Comparison of ENCODE assay signal across 23 cellular contexts in genomic region chr1:54001620-54002019, GRCh38. TPM values are rescaled to one million over a fixed set of nuclear protein-coding genes. Genes with fewer than 3 reads are reported as not detected.
DNase-seq lines count a peak whose midpoint lies in the region; TF ChIP-seq lines count a peak whose summit lies in the region.
"Had no signal": no experiment of that assay in that cellular context is flagged by ENCODE, and none has a peak within 500 bp of the region (broad histone marks: within the 10 kb centered on the region; RNA-seq: fewer than 3 reads in every experiment).

No MANE protein-coding gene starts in this region.

- CTCF ChIA-PET in HEK293 (lab: Yijun Ruan, JAX) = no interaction called here

- H3K14ac ChIP-seq in neuronal stem cell (ENCODE audit: low read length) = no peak overlapping the region

- no peak overlapping the region for H3K4me2 ChIP-seq in neuronal stem cell (ENCODE audit: insufficient read depth, low read length, poor library complexity, severe bottlenecking)

- WGBS in neuronal stem cell (ENCODE audit: extremely low coverage in 2 of 2, insufficient read length in 2 of 2, insufficient replicate concordance in 1 of 2), 2 donors = no CpG with 5 or more reads among the region's 2 CpGs

- no peaks in the 10 kb centered on the region for H3K79me1 ChIP-seq in neuronal stem cell (ENCODE audit: low read depth, low read length)

- no peak overlapping the region for H2BK12ac ChIP-seq in neuronal stem cell (ENCODE audit: low read length)

- peaks cover 0 to 3% (median 0%) of the 10 kb centered on the region in 3 experiments for H3K27me3 ChIP-seq in neuronal stem cell (ENCODE audit: control insufficient read depth in 3 of 3, insufficient read depth in 3 of 3, low read depth in 1 of 3, low read length in 3 of 3)
- H3K27me3 ChIP-seq: cardiac muscle cell had no signal

- no peak overlapping the region for H2AK5ac ChIP-seq in neuronal stem cell (ENCODE audit: low read depth, low read length)

- H3K9ac ChIP-seq in neuronal stem cell (ENCODE audit: low read depth, low read length, poor library complexity) = no peak overlapping the region

- H2BK120ac ChIP-seq in neuronal stem cell (ENCODE audit: low read depth, low read length) = no peak overlapping the region

- DNase-seq in DMS53 treated with DMSO at 0.1 percent for 48 hours (lab: John Stamatoyannopoulos, UW; ENCODE audit: unreplicated experiment) = peak; percentile 97
- peak; percentile 54 for DNase-seq in NCI-H774 (lab: John Stamatoyannopoulos, UW)
- DNase-seq in neuronal stem cell (ENCODE audit: low spot score) = no peak
- DNase-seq in A172 (ENCODE audit: low spot score) = no peak
- no peak for DNase-seq in HPDE6-E6E7 (ENCODE audit: extremely low spot score)
- no peak for DNase-seq in KG1 (lab: John Stamatoyannopoulos, UW)
- DNase-seq: activated CD4-positive, alpha-beta memory T cell treated with anti-CD3 and anti-CD28 coated beads for 36 hours; activated naive CD4-positive, alpha-beta T cell treated with Interleukin-2 at 50 U/mL for 16 hours; activated T-cell treated with anti-CD3 and anti-CD28 coated beads, Interleukin-2, amount 50 U/mL, for 1 hour; AML-193; COR-L47; left ventricle myocardium inferior; NCI-H2171; small intestine; stimulated activated CD4-positive, alpha-beta T cell treated with anti-CD3 and anti-CD28 coated beads, Interleukin-2, amount 100 ng/mL, for 48 hours; stimulated activated naive CD8-positive, alpha-beta T cell treated with anti-CD3 and anti-CD28 coated beads, Interleukin-15, amount 100 ng/mL, for 72 hours had no signal

- no peak overlapping the region for H2BK15ac ChIP-seq in neuronal stem cell (ENCODE audit: low read length)

- H3K4me3 ChIP-seq in HEK293 (ENCODE audit: low read depth, low read length) (no peak overlapping the region), neuronal stem cell (ENCODE audit: low read length in 2 of 2) (no peak overlapping the region)
- H3K4me3 ChIP-seq: cardiac muscle cell, left ventricle myocardium inferior, SK-N-MC had no signal

- H2AFZ ChIP-seq in neuronal stem cell (ENCODE audit: low read length) = peak overlapping the region; percentile 8

- no peak overlapping the region for H4K91ac ChIP-seq in neuronal stem cell (ENCODE audit: low read depth, low read length, poor library complexity)

- H3K4ac ChIP-seq in neuronal stem cell (ENCODE audit: low read length) = no peak overlapping the region

- H3K23ac ChIP-seq in neuronal stem cell (ENCODE audit: low read depth, low read length, poor library complexity) = no peak overlapping the region

- no peak for TF ChIP-seq CTCF in HEK293 (tag by site-specific recombination; IDR thresholded peaks at IDR 0.05)

- no peak overlapping the region for H3K18ac ChIP-seq in neuronal stem cell (ENCODE audit: low read length)

- POLR2A ChIA-PET in HEK293 (lab: Yijun Ruan, JAX) = no interaction called here

- H2BK5ac ChIP-seq in neuronal stem cell (ENCODE audit: low read length) = no peak overlapping the region

- H3K4me1 ChIP-seq in HEK293 (ENCODE audit: control insufficient read depth, insufficient read depth, low read length) (peaks cover 2% of the 10 kb centered on the region; the same call in 1 of the 2 replicates), neuronal stem cell (ENCODE audit: control insufficient read depth in 2 of 2, insufficient read depth in 1 of 2, low read depth in 1 of 2, low read length in 2 of 2) (no peaks in the 10 kb centered on the region)
- H3K4me1 ChIP-seq: left ventricle myocardium inferior had no signal

- H3K9me3 ChIP-seq in HEK293 (ENCODE audit: control insufficient read depth, insufficient read depth, low read depth, low read length) (no peaks in the 10 kb centered on the region), neuronal stem cell (replicated peaks in 1 of 2; ENCODE audit: control insufficient read depth in 2 of 2, insufficient read depth in 1 of 2, low read depth in 1 of 2, low read length in 2 of 2) (peaks cover 0 to 6% of the 10 kb centered on the region in 2 donors)
- H3K9me3 ChIP-seq: left ventricle myocardium inferior had no signal

- no peak overlapping the region for H3K27ac ChIP-seq in HEK293 (ENCODE audit: extremely low read depth, low read depth, low read length)
- no peak overlapping the region for H3K27ac ChIP-seq in neuronal stem cell (replicated peaks; ENCODE audit: low read length)
- H3K27ac ChIP-seq: cardiac muscle cell, left ventricle myocardium inferior, SK-N-MC had no signal

- no peaks in the 10 kb centered on the region for H3K36me3 ChIP-seq in HEK293 (ENCODE audit: control insufficient read depth in 2 of 2, insufficient read depth in 1 of 2, low read length in 2 of 2)
- no peaks in the 10 kb centered on the region for H3K36me3 ChIP-seq in neuronal stem cell (replicated peaks in 1 of 2; ENCODE audit: control insufficient read depth in 2 of 2, insufficient read depth in 2 of 2, low read length in 2 of 2)
- H3K36me3 ChIP-seq: cardiac muscle cell, left ventricle myocardium inferior had no signal

- H4K8ac ChIP-seq in neuronal stem cell (ENCODE audit: low read depth, low read length) = no peak overlapping the region

TF ChIP-seq in HEK293, 187 proteins besides CTCF, POLR2A, EP300 and RAD21:
- TF ChIP-seq SCRT2 (tag by site-specific recombination; IDR thresholded peaks at IDR 0.05) (0 out of 2 replicates have a peak, but pooled peaks have one; percentile 6), SCRT1 (tag by site-specific recombination; IDR thresholded peaks at IDR 0.05; ENCODE audit: borderline replicate concordance) (0 out of 2 replicates have a peak, but pooled peaks have one; percentile 22)
- TF ChIP-seq, protein P1, sequence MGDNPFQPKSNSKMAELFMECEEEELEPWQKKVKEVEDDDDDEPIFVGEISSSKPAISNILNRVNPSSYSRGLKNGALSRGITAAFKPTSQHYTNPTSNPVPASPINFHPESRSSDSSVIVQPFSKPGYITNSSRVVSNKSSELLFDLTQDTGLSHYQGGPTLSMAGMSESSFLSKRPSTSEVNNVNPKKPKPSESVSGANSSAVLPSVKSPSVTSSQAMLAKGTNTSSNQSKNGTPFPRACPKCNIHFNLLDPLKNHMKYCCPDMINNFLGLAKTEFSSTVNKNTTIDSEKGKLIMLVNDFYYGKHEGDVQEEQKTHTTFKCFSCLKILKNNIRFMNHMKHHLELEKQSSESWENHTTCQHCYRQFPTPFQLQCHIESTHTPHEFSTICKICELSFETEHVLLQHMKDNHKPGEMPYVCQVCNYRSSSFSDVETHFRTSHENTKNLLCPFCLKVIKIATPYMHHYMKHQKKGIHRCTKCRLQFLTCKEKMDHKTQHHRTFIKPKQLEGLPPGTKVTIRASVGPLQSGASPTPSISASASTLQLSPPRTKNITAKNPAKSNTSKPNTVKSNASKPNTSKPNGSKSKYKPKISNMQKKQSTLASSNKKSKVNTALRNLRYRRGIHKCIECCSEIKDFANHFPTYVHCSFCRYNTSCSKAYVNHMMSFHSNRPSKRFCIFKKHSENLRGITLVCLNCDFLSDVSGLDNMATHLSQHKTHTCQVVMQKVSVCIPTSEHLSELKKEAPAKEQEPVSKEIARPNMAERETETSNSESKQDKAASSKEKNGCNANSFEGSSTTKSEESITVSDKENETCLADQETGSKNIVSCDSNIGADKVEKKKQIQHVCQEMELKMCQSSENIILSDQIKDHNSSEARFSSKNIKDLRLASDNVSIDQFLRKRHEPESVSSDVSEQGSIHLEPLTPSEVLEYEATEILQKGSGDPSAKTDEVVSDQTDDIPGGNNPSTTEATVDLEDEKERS (tag by site-specific recombination; IDR thresholded peaks at IDR 0.05) = no peak

RNA-seq across cellular contexts. Expression of gene LDLRAD1, which starts 16.4 kb away (rescaled TPM):
- polyA plus RNA-seq in neuronal stem cell (2013, experiment 1 of 2) = not detected
- not detected for polyA plus RNA-seq in neuronal stem cell (2013, experiment 2 of 2)
- not detected in 2 replicates for total RNA-seq in A172 (2014; rRNA removed; shearing (Covaris generic))
- total RNA-seq: activated CD4-positive, alpha-beta memory T cell treated with anti-CD3 and anti-CD28 coated beads for 36 hours; cardiac muscle cell; left ventricle myocardium inferior; mononuclear cell; neural crest cell; T-helper 2 cell treated with Interferon-gamma antibody and Interleukin-4, amounts not matched to agents 100 ng/mL and 5 ng/mL, for 36 hours had no signal
- polyA plus RNA-seq: cardiac muscle cell, IgD-negative memory B cell, small intestine had no signal

RNA-seq across cellular contexts. Expression of gene TMEM59, which starts 51.4 kb away (rescaled TPM):
- polyA plus RNA-seq in neuronal stem cell (2013, experiment 1 of 2) = 98.8 TPM
- polyA plus RNA-seq in neuronal stem cell (2013, experiment 2 of 2) = 96.0 TPM
- 233 and 290 TPM in 2 replicates for total RNA-seq in A172 (2014; rRNA removed; shearing (Covaris generic))

RNA-seq across cellular contexts. Expression of gene TCEANC2, which starts 51.8 kb away (rescaled TPM):
- 3.7 TPM for polyA plus RNA-seq in neuronal stem cell (2013, experiment 1 of 2)
- polyA plus RNA-seq in neuronal stem cell (2013, experiment 2 of 2) = 3.8 TPM
- 2.6 and 3.7 TPM in 2 replicates for total RNA-seq in A172 (2014; rRNA removed; shearing (Covaris generic))

RNA-seq across cellular contexts. Expression of gene LRRC42, which starts 55.5 kb away (rescaled TPM):
- polyA plus RNA-seq in neuronal stem cell (2013, experiment 1 of 2) = 46.8 TPM
- 45.9 TPM for polyA plus RNA-seq in neuronal stem cell (2013, experiment 2 of 2)
- 64.2 and 79.8 TPM in 2 replicates for total RNA-seq in A172 (2014; rRNA removed; shearing (Covaris generic))

RNA-seq across cellular contexts. Expression of gene IFT25, which starts 56.1 kb away (rescaled TPM):
- polyA plus RNA-seq in neuronal stem cell (2013, experiment 1 of 2) = 49.8 TPM
- polyA plus RNA-seq in neuronal stem cell (2013, experiment 2 of 2) = 49.9 TPM
- 48.2 and 69.7 TPM in 2 replicates for total RNA-seq in A172 (2014; rRNA removed; shearing (Covaris generic))

Comparison
In these comparisons a context has a peak if more than half of its experiments do, and no peak if none do; other contexts are left out.
1. DNase-seq: peak in DMS53 treated with DMSO at 0.1 percent for 48 hours (single experiment) and NCI-H774 (single experiment); none in neuronal stem cell (single experiment), A172 (single experiment), HPDE6-E6E7 (single experiment) and KG1 (single experiment).